14 cellular contexts compared by ENCODE assay signal in genomic region chr3:72907131-72907697, GRCh38. TPM values are rescaled to one million over a fixed set of nuclear protein-coding genes. Genes with fewer than 3 reads are reported as not detected.
A peak's percentile ranks its signal among the peaks of the same experiment; 100 is the strongest.
DNase-seq lines count a peak whose midpoint lies in the region; ATAC-seq and TF ChIP-seq lines count a peak whose summit lies in the region.
"Had no signal": no experiment of that assay in that cellular context is flagged by ENCODE, and none has a peak within 500 bp of the region (broad histone marks: within the 10 kb centered on the region; RNA-seq: fewer than 3 reads in every experiment).

No MANE protein-coding gene starts in this region.

- no peaks in the 10 kb centered on the region for H3K27me3 Mint-ChIP-seq in nephron progenitor cell (ENCODE audit: low read depth, poor library complexity)
- H3K27me3 Mint-ChIP-seq: dendritic cell treated with granulocyte-macrophage colony-stimulating factor and Interleukin-4, amounts not matched to agents 40 ng/mL and 50 ng/mL, for 4 days had no signal

- H3K9me3 Mint-ChIP-seq in nephron progenitor cell, result no peaks in the 10 kb centered on the region
- H3K9me3 Mint-ChIP-seq: activated T-cell treated with anti-CD3 and anti-CD28 coated beads, Interleukin-2, amount 50 U/mL, for 24 hours; dendritic cell treated with granulocyte-macrophage colony-stimulating factor and Interleukin-4, amounts not matched to agents 40 ng/mL and 50 ng/mL, for 4 days; neural progenitor cell had no signal

- H3K27me3 ChIP-seq in spleen (replicated peaks in 1 of 7), result no peaks in the 10 kb centered on the region
- H3K27me3 ChIP-seq: neural progenitor cell had no signal

- H3K4me1 ChIP-seq in spleen, result no peaks in the 10 kb centered on the region

- ATAC-seq in Right ventricle myocardium inferior (peak; percentile 88), GM18868 (IDR thresholded peaks at IDR 0.05; ENCODE audit: unreplicated experiment) (no peak)

- H3K4me3 ChIP-seq in fibroblast of villous mesenchyme (ENCODE audit: low read depth, low read length) (no peak overlapping the region), spleen (no peak overlapping the region)
- H3K4me3 ChIP-seq: neural progenitor cell had no signal

- H3K27ac Mint-ChIP-seq in nephron progenitor cell, result peak overlapping the region; percentile 19
- H3K27ac Mint-ChIP-seq: activated T-cell treated with anti-CD3 and anti-CD28 coated beads, Interleukin-2, amount 50 U/mL, for 24 hours; dendritic cell treated with granulocyte-macrophage colony-stimulating factor and Interleukin-4, amounts not matched to agents 40 ng/mL and 50 ng/mL, for 4 days; neural progenitor cell had no signal

- no peak for TF ChIP-seq CTCF in fibroblast of villous mesenchyme (IDR thresholded peaks at IDR 0.05; ENCODE audit: insufficient read depth, low read depth, low read length)
- no peak for TF ChIP-seq CTCF in nephron progenitor cell (IDR thresholded peaks at IDR 0.05)
- no peak for TF ChIP-seq CTCF in spleen (IDR thresholded peaks at IDR 0.05 in 8 of 11, conservative IDR thresholded peaks at IDR 0.05 in 3 of 11)

- peaks cover 77% of the 10 kb centered on the region for H3K4me1 Mint-ChIP-seq in nephron progenitor cell

- no peaks in the 10 kb centered on the region for H3K36me3 ChIP-seq in spleen
- H3K36me3 ChIP-seq: neural progenitor cell had no signal

- H3K9me3 ChIP-seq in spleen, result no peaks in the 10 kb centered on the region

- H3K36me3 Mint-ChIP-seq in nephron progenitor cell (ENCODE audit: low read depth), result peaks cover 17% of the 10 kb centered on the region
- H3K36me3 Mint-ChIP-seq: neural progenitor cell had no signal

- 72 to 90% (median 86%) methylated on average over 4 of the region's 4 CpGs for WGBS in spleen, 5 donors

- intact Hi-C loops in Right ventricle myocardium inferior (cut with DNase I) (no loop called here), cardiac septum (cut with DNase I) (loop anchor here (2.0 kb wide), 1 partner anchor 14 kb away; no protein-coding TSS in a partner anchor), spleen (cut with DNase I; ENCODE audit: low total_unique reads) (no loop called here)

- no peak overlapping the region for H3K4me3 Mint-ChIP-seq in nephron progenitor cell
- H3K4me3 Mint-ChIP-seq: activated T-cell treated with anti-CD3 and anti-CD28 coated beads, Interleukin-2, amount 50 U/mL, for 24 hours; dendritic cell treated with granulocyte-macrophage colony-stimulating factor and Interleukin-4, amounts not matched to agents 40 ng/mL and 50 ng/mL, for 4 days; neural progenitor cell had no signal

- no peak overlapping the region for H3K27ac ChIP-seq in spleen
- H3K27ac ChIP-seq: neural progenitor cell had no signal

- TF ChIP-seq POLR2A in spleen (IDR thresholded peaks at IDR 0.05), result no peak

- DNase-seq in Right ventricle myocardium inferior (ENCODE audit: missing footprints) (no peak), cardiac septum (ENCODE audit: low spot score) (no peak), fibroblast of villous mesenchyme (ENCODE audit: low read depth) (peak; percentile 59), nephron progenitor cell (no peak), NOMO-1 treated with DMSO at 0.1 percent for 48 hours (lab: John Stamatoyannopoulos, UW; ENCODE audit: unreplicated experiment) (no peak), activated gamma-delta T cell treated with Interleukin-2 at 50 U/mL for 16 hours (no peak), spleen (no peak)
- DNase-seq: 8988T; activated T-cell treated with anti-CD3 and anti-CD28 coated beads, Interleukin-2, amount 50 U/mL, for 24 hours; NCI-H1930; stimulated activated CD4-positive, alpha-beta T cell treated with anti-CD3 and anti-CD28 coated beads, Interleukin-4, amount 100 ng/mL, for 24 hours had no signal

RNA-seq across cellular contexts. Expression of gene GXYLT2, which starts 19.4 kb away (rescaled TPM):
- 9.8 TPM for total RNA-seq in Right ventricle myocardium inferior
- total RNA-seq in cardiac septum, result 14.6 TPM
- 15.8 and 18.1 TPM in 2 replicates for total RNA-seq in fibroblast of villous mesenchyme
- 1 to 10 TPM; 1.0 to 4.6 (median 1.1) TPM for total RNA-seq in spleen
- polyA plus RNA-seq in spleen, result under 1 TPM; 0.26 to 0.35 (median 0.32) TPM

RNA-seq across cellular contexts. Expression of gene SHQ1, which starts 59.0 kb away (rescaled TPM):
- total RNA-seq in Right ventricle myocardium inferior (13.8 TPM), cardiac septum (11.1 TPM), fibroblast of villous mesenchyme (17.1 and 30.2 TPM in 2 replicates), spleen (10 to 100 TPM; 14.6 to 28.6 (median 18.8) TPM)
- polyA plus RNA-seq in spleen, result 1 to 10 TPM; 6.7 to 8.8 (median 8.5) TPM
